8 cellular contexts compared by ENCODE assay signal in the genomic region with DNA sequence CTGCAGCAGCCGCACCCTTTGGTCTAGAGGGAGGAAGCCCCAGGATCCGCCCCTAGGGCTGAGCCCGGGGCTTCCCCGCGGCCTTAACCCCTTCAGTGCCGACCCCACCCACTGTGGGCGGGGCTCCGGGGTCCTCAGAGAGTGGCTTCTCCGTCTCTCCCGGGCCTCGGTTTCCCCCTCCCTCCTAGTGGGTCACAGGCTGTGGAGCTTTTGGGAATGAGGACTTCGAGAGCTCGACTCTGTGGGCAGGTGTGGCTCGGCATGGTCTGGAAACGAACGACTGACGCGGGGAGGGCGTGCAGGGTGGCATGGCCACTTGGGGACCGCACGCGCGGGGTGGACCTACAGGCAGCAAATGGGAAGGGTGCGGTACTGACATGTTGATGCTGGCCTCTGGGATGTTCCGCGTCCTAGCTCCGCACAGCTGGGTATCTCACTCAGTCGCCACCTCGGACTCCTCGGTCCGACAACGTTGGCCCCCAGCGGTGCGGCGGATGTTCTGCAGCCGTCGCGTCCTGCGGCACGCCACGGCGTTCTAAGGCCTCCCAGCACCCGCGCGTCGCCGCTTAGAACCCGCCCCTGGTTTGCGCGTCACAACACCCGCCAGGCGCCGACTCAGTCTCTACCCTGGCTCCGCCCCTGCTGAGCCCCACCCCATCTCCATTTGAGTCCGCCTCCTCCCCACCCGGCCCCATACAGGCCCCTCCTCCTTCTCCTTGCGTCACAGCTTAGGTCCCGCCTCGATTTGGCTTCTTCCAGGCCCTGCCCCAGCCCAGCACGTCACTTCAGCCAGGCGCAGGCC.
A peak's percentile ranks its signal among the peaks of the same experiment; 100 is the strongest.
DNase-seq lines count a peak whose midpoint lies in the region; ATAC-seq and TF ChIP-seq lines count a peak whose summit lies in the region.

A gene with protein sequence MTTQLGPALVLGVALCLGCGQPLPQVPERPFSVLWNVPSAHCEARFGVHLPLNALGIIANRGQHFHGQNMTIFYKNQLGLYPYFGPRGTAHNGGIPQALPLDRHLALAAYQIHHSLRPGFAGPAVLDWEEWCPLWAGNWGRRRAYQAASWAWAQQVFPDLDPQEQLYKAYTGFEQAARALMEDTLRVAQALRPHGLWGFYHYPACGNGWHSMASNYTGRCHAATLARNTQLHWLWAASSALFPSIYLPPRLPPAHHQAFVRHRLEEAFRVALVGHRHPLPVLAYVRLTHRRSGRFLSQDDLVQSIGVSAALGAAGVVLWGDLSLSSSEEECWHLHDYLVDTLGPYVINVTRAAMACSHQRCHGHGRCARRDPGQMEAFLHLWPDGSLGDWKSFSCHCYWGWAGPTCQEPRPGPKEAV (minus strand): TSS at position 570 of the 802 bp plus-strand sequence. CDS start 3,803 bp downstream, outside the sequence.
A gene with protein sequence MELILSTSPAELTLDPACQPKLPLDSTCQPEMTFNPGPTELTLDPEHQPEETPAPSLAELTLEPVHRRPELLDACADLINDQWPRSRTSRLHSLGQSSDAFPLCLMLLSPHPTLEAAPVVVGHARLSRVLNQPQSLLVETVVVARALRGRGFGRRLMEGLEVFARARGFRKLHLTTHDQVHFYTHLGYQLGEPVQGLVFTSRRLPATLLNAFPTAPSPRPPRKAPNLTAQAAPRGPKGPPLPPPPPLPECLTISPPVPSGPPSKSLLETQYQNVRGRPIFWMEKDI (minus strand): TSS at position 570 of the 802 bp plus-strand sequence. CDS start 1,942 bp downstream, outside the sequence.

- H3K36me3 Mint-ChIP-seq in nephron progenitor cell (ENCODE audit: low read depth), result no peaks in the 10 kb centered on the region

- peak; percentile 77 for ATAC-seq in RWPE2 (ENCODE audit: low read depth)
- peak; percentile 91 for ATAC-seq in stimulated activated naive CD8-positive, alpha-beta T cell treated with anti-CD3 and anti-CD28 coated beads, Interleukin-15, amount 100 ng/mL, for 72 hours

- peak within 1 kb of the TSS; percentile 95 for H3K27ac Mint-ChIP-seq in nephron progenitor cell
- H3K27ac Mint-ChIP-seq in stimulated activated naive CD8-positive, alpha-beta T cell treated with anti-CD3 and anti-CD28 coated beads, Interleukin-15, amount 100 ng/mL, for 72 hours, result peak within 1 kb of the TSS; percentile 97 to 99

- H3K9me3 Mint-ChIP-seq in nephron progenitor cell, result no peaks in the 10 kb centered on the region
- H3K9me3 Mint-ChIP-seq in stimulated activated naive CD8-positive, alpha-beta T cell treated with anti-CD3 and anti-CD28 coated beads, Interleukin-15, amount 100 ng/mL, for 72 hours, result no peaks in the 10 kb centered on the region

- peaks cover 9% of the 10 kb centered on the region for H3K4me1 ChIP-seq in RWPE2 (ENCODE audit: insufficient read depth, poor library complexity, severe bottlenecking)

- TF ChIP-seq CTCF in LNCAP (IDR thresholded peaks at IDR 0.05), result peak; percentile 40; the same call in 1 of the 2 replicates
- peak; percentile 35 for TF ChIP-seq CTCF in RWPE2 (IDR thresholded peaks at IDR 0.05; ENCODE audit: poor library complexity, severe bottlenecking)
- TF ChIP-seq CTCF in fibroblast of pulmonary artery (IDR thresholded peaks at IDR 0.05; ENCODE audit: low read length, missing control alignments), result peak; percentile 9
- peak; percentile 26 for TF ChIP-seq CTCF in nephron progenitor cell (IDR thresholded peaks at IDR 0.05)

- DNase-seq in ELF-1 (ENCODE audit: low read depth, low spot score), result peak; percentile 99
- DNase-seq in GOT3 (lab: John Stamatoyannopoulos, UW), result peak; percentile 98
- DNase-seq in RWPE2 (ENCODE audit: low spot score), result peak; percentile 99
- DNase-seq in activated T-helper 9 cell treated with anti-CD3 and anti-CD28 coated beads, Interleukin-2, amount 50 U/mL, for 16 hours (ENCODE audit: low read depth), result peak; percentile 98
- peak; percentile 100 for DNase-seq in fibroblast of pulmonary artery (ENCODE audit: low read depth)
- peak; percentile 99 for DNase-seq in nephron progenitor cell
- peak; percentile 99 for DNase-seq in stimulated activated naive CD8-positive, alpha-beta T cell treated with anti-CD3 and anti-CD28 coated beads, Interleukin-15, amount 100 ng/mL, for 72 hours

- H3K27me3 ChIP-seq in RWPE2 (ENCODE audit: insufficient read depth, poor library complexity, severe bottlenecking), result no peaks in the 10 kb centered on the region

- peaks cover 29% of the 10 kb centered on the region for H3K4me1 Mint-ChIP-seq in nephron progenitor cell
- H3K4me1 Mint-ChIP-seq in stimulated activated naive CD8-positive, alpha-beta T cell treated with anti-CD3 and anti-CD28 coated beads, Interleukin-15, amount 100 ng/mL, for 72 hours, result peaks cover 41% of the 10 kb centered on the region

- H3K27ac ChIP-seq in RWPE2 (ENCODE audit: poor library complexity, severe bottlenecking), result peak within 1 kb of the TSS; percentile 95

- peak within 1 kb of the TSS; percentile 96 for H3K4me3 Mint-ChIP-seq in nephron progenitor cell
- peak within 1 kb of the TSS; percentile 91 to 99 for H3K4me3 Mint-ChIP-seq in stimulated activated naive CD8-positive, alpha-beta T cell treated with anti-CD3 and anti-CD28 coated beads, Interleukin-15, amount 100 ng/mL, for 72 hours

- peaks cover 5% of the 10 kb centered on the region for H3K27me3 Mint-ChIP-seq in nephron progenitor cell (ENCODE audit: low read depth, poor library complexity)
- no peaks in the 10 kb centered on the region for H3K27me3 Mint-ChIP-seq in stimulated activated naive CD8-positive, alpha-beta T cell treated with anti-CD3 and anti-CD28 coated beads, Interleukin-15, amount 100 ng/mL, for 72 hours

- H3K9me3 ChIP-seq in RWPE2 (ENCODE audit: severe bottlenecking), result no peaks in the 10 kb centered on the region

- H3K36me3 ChIP-seq in RWPE2 (ENCODE audit: low read depth), result no peaks in the 10 kb centered on the region

- H3K4me3 ChIP-seq in RWPE2 (ENCODE audit: severe bottlenecking) (peak within 1 kb of the TSS; percentile 63), fibroblast of pulmonary artery (replicated peaks; ENCODE audit: low read depth, low read length) (peak within 1 kb of the TSS; percentile 72)

Comparison
In these comparisons a context has a peak if more than half of its experiments do, and no peak if none do; other contexts are left out.
1. Peak in every context shown above with its lines: DNase-seq, ATAC-seq, H3K4me3 ChIP-seq and H3K27ac ChIP-seq.